In the genomic region with DNA sequence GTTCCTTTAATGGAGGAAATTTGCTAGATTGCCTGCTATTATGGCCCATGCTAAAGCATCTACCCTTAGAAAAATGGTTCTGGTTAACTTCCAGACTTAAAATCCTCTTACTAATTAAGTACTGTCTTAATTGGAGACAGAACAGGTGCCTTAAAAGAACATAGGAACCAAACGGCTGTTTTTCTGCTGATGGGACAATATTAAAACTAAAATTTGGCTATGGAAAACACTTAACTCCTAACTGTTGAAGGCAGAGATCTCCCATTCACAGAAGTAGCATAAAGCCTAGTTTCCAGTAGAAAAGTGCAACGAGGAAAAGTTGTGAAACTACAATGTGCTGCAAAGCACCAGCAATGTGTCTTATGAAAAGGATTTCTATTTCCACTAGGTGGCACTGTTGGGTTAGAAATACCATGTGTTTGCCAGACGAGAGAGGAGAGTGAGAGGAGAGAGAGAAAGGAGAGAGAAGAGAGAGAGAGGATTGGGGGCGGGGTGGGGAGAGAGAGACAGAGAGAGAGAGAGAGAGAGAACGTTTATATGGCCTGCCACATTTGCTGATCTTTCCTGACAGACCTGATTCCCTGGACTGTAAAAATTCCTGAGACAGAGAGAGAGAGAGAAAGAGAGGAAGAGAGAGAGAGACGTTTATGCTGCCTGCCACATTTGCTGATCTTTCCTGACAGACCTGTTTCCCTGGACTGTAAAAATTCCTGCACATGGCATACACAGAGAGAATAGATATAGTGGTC, we compare ENCODE assay signal across 1 cellular context.
TF ChIP-seq lines count a peak whose summit lies in the region.

No MANE protein-coding gene starts in this region.

TF ChIP-seq in H1, 55 proteins besides CTCF, POLR2A, EP300 and RAD21:
- no peak for TF ChIP-seq HDAC6 (IDR thresholded peaks at IDR 0.05; ENCODE audit: low read depth, low read length)
- no peak for TF ChIP-seq KDM4A (IDR thresholded peaks at IDR 0.05; ENCODE audit: low read depth, low read length, severe bottlenecking)
- peak; percentile 74; the same call in 1 of the 2 replicates for TF ChIP-seq JUND (IDR thresholded peaks at IDR 0.05; ENCODE audit: low read length)
- TF ChIP-seq EZH2 (IDR thresholded peaks at IDR 0.05; ENCODE audit: low read depth, low read length, severe bottlenecking), result no peak
- TF ChIP-seq ZNF274 (IDR thresholded peaks at IDR 0.05; ENCODE audit: borderline replicate concordance, extremely low read depth, low read length), result no peak
- TF ChIP-seq, protein P1, sequence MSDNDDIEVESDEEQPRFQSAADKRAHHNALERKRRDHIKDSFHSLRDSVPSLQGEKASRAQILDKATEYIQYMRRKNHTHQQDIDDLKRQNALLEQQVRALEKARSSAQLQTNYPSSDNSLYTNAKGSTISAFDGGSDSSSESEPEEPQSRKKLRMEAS (IDR thresholded peaks at IDR 0.05), result peak; percentile 30; the same call in 1 of the 2 replicates
- no peak for TF ChIP-seq TAF7 (optimal IDR thresholded peaks at IDR 0.05; ENCODE audit: borderline replicate concordance, low read depth, low read length)
- TF ChIP-seq KDM1A (IDR thresholded peaks at IDR 0.05; ENCODE audit: borderline replicate concordance, low read length), result no peak
- no peak for TF ChIP-seq SUZ12 (IDR thresholded peaks at IDR 0.05; ENCODE audit: low read length)
- no peak for TF ChIP-seq MAFK (IDR thresholded peaks at IDR 0.05; ENCODE audit: low read depth, low read length)
TF ChIP-seq in H1: peak in this region for 2.
